Comparison of ENCODE assay signal across 8 cellular contexts in genomic region chr6:166307981-166308768, GRCh38. TPM values are rescaled to one million over a fixed set of nuclear protein-coding genes. Genes with fewer than 3 reads are reported as not detected.
DNase-seq lines count a peak whose midpoint lies in the region; ATAC-seq and TF ChIP-seq lines count a peak whose summit lies in the region.

Gene PRR18 (minus strand): TSS chr6:166308392. CDS start chr6:166308142, 250 bp downstream.

- no peak within 1 kb of the TSS for H3K4me3 Mint-ChIP-seq in activated CD8-positive, alpha-beta memory T cell treated with anti-CD3 and anti-CD28 coated beads, Interleukin-2, amount 10 ng/mL, durations not matched to agents 7 days and 5 days

- H3K4me2 ChIP-seq in osteoblast (ENCODE audit: insufficient read depth, low read length) = no peak within 1 kb of the TSS

- H3K9me3 ChIP-seq in osteoblast (ENCODE audit: low read depth, low read length) (no peaks in the 10 kb centered on the region), HAP-1 (no peaks in the 10 kb centered on the region)

- TF ChIP-seq CTCF in fibroblast of the aortic adventitia (IDR thresholded peaks at IDR 0.05; ENCODE audit: insufficient read depth, low read length) (no peak), osteoblast (IDR thresholded peaks at IDR 0.05; ENCODE audit: extremely low read depth, low read depth, low read length) (no peak)

- in situ Hi-C loops in HAP-1 (cut with MboI; ENCODE audit: low sequenced_read_pairs) = no loop called here

- no peaks in the 10 kb centered on the region for H3K36me3 ChIP-seq in osteoblast (ENCODE audit: insufficient read depth, low read length)
- no peaks in the 10 kb centered on the region for H3K36me3 ChIP-seq in HAP-1 (replicated peaks)

- H3K36me3 Mint-ChIP-seq in activated CD8-positive, alpha-beta memory T cell treated with anti-CD3 and anti-CD28 coated beads, Interleukin-2, amount 10 ng/mL, durations not matched to agents 7 days and 5 days = no peaks in the 10 kb centered on the region

- no peaks in the 10 kb centered on the region for H4K20me1 ChIP-seq in osteoblast (ENCODE audit: insufficient read depth, low read length)

- CTCF ChIA-PET in activated CD8-positive, alpha-beta memory T cell treated with anti-CD3 and anti-CD28 coated beads, Interleukin-2, amount 10 ng/mL, durations not matched to agents 7 days and 5 days (lab: Charles Lee) = interaction anchor here (6.3 to 7.4 kb wide), 2 partner anchors 70 to 91 kb away, joined by 82 to 93 read pairs; no protein-coding TSS in a partner anchor

- H3K27me3 Mint-ChIP-seq in activated CD8-positive, alpha-beta memory T cell treated with anti-CD3 and anti-CD28 coated beads, Interleukin-2, amount 10 ng/mL, durations not matched to agents 7 days and 5 days = peaks cover 65% of the 10 kb centered on the region

- H3K27ac Mint-ChIP-seq in activated CD8-positive, alpha-beta memory T cell treated with anti-CD3 and anti-CD28 coated beads, Interleukin-2, amount 10 ng/mL, durations not matched to agents 7 days and 5 days = no peak within 1 kb of the TSS

- ATAC-seq in activated CD8-positive, alpha-beta memory T cell treated with anti-CD3 and anti-CD28 coated beads, Interleukin-2, amount 10 ng/mL, durations not matched to agents 7 days and 5 days = peak; percentile 37
- peak; percentile 51 for ATAC-seq in HG02852 (IDR thresholded peaks at IDR 0.05; ENCODE audit: unreplicated experiment)

- H3K27ac ChIP-seq in osteoblast (ENCODE audit: low read depth, low read length) = no peak within 1 kb of the TSS

- no peaks in the 10 kb centered on the region for H3K79me2 ChIP-seq in osteoblast (ENCODE audit: insufficient read depth, low read length)

- H2AFZ ChIP-seq in osteoblast (ENCODE audit: low read length) = no peak within 1 kb of the TSS

- H3K27me3 ChIP-seq in osteoblast (ENCODE audit: insufficient read depth, low read length) = peaks cover 49% of the 10 kb centered on the region
- H3K27me3 ChIP-seq in HAP-1 (ENCODE audit: low read depth) = no peaks in the 10 kb centered on the region

- no peaks in the 10 kb centered on the region for H3K9me3 Mint-ChIP-seq in activated CD8-positive, alpha-beta memory T cell treated with anti-CD3 and anti-CD28 coated beads, Interleukin-2, amount 10 ng/mL, durations not matched to agents 7 days and 5 days (ENCODE audit: low read depth)

- peak within 1 kb of the TSS; percentile 31 for H3K4me3 ChIP-seq in fibroblast of the aortic adventitia (ENCODE audit: low read depth, low read length)
- peak within 1 kb of the TSS; percentile 47 for H3K4me3 ChIP-seq in osteoblast (ENCODE audit: insufficient read depth, low read length)
- no peak within 1 kb of the TSS for H3K4me3 ChIP-seq in HAP-1

- H3K4me1 Mint-ChIP-seq in activated CD8-positive, alpha-beta memory T cell treated with anti-CD3 and anti-CD28 coated beads, Interleukin-2, amount 10 ng/mL, durations not matched to agents 7 days and 5 days = peaks cover 3% of the 10 kb centered on the region

- DNase-seq in activated CD8-positive, alpha-beta memory T cell treated with anti-CD3 and anti-CD28 coated beads, Interleukin-2, amount 10 ng/mL, durations not matched to agents 7 days and 5 days = no peak
- DNase-seq in activated CD8-positive, alpha-beta memory T cell treated with anti-CD3 and anti-CD28 coated beads, Interleukin-2, amount 50 U/mL, for 48 hours = no peak
- DNase-seq in SK-N-DZ (ENCODE audit: low spot score) (peak; percentile 14), fibroblast of the aortic adventitia (ENCODE audit: low read depth) (no peak), osteoblast (ENCODE audit: insufficient read length, low spot score, missing footprints) (no peak), RKO (ENCODE audit: low spot score) (no peak), HAP-1 (ENCODE audit: low spot score in 2 of 2) (no peak)

- H3K4me1 ChIP-seq in osteoblast (ENCODE audit: insufficient read depth, low read length) (no peaks in the 10 kb centered on the region), HAP-1 (no peaks in the 10 kb centered on the region)

RNA-seq across cellular contexts. Expression of gene PRR18, which starts in this region (rescaled TPM):
- not detected for total RNA-seq in activated CD8-positive, alpha-beta memory T cell treated with anti-CD3 and anti-CD28 coated beads, Interleukin-2, amount 10 ng/mL, durations not matched to agents 7 days and 5 days
- polyA plus RNA-seq in SK-N-DZ (2014; cell fraction: cytosol; rRNA removed) = 0.06 TPM in 1 of 2 replicates, not detected in the other
- not detected in 2 replicates for polyA plus RNA-seq in SK-N-DZ (2014; cell fraction: nucleus; rRNA removed)
- total RNA-seq in fibroblast of the aortic adventitia (ENCODE audit: low replicate concordance) (not detected in 2 replicates), osteoblast (0.29 TPM in 1 of 2 replicates, not detected in the other)

Comparison
In these comparisons a context has a peak if more than half of its experiments do, and no peak if none do; other contexts are left out.
1. Peak in ATAC-seq in activated CD8-positive, alpha-beta memory T cell treated with anti-CD3 and anti-CD28 coated beads, Interleukin-2, amount 10 ng/mL, durations not matched to agents 7 days and 5 days; RNA of the gene not detected or under 1 TPM.